ENCODE assay signal across 24 cellular contexts in genomic region chr20:64025826-64026412, GRCh38. TPM values are rescaled to one million over a fixed set of nuclear protein-coding genes. Genes with fewer than 3 reads are reported as not detected.
"Had no signal": no experiment of that assay in that cellular context is flagged by ENCODE, and none has a peak within 500 bp of the region (broad histone marks: within the 10 kb centered on the region; RNA-seq: fewer than 3 reads in every experiment).

No MANE protein-coding gene starts in this region.

- H3K9me3 Mint-ChIP-seq: natural killer cell treated with Interleukin-12 subunit alpha and Interleukin-12 subunit beta and Interleukin-15 and Interleukin-18, amount 100 ng/mL, for 72 hours; neural progenitor cell; stimulated activated effector memory CD8-positive, alpha-beta T cell treated with anti-CD3 and anti-CD28 coated beads, Interleukin-12 subunit alpha, Interleukin-12 subunit beta, amount 100 ng/mL, for 72 hours; stimulated activated naive CD8-positive, alpha-beta T cell treated with anti-CD3 and anti-CD28 coated beads, Interleukin-15, Interleukin-2, amounts not matched to agents 100 ng/mL and 50 ng/mL, for 24 hours had no signal

- H3K4me3 Mint-ChIP-seq: natural killer cell treated with Interleukin-12 subunit alpha and Interleukin-12 subunit beta and Interleukin-15 and Interleukin-18, amount 100 ng/mL, for 72 hours; neural progenitor cell; stimulated activated effector memory CD8-positive, alpha-beta T cell treated with anti-CD3 and anti-CD28 coated beads, Interleukin-12 subunit alpha, Interleukin-12 subunit beta, amount 100 ng/mL, for 72 hours; stimulated activated naive CD8-positive, alpha-beta T cell treated with anti-CD3 and anti-CD28 coated beads, Interleukin-15, Interleukin-2, amounts not matched to agents 100 ng/mL and 50 ng/mL, for 24 hours had no signal

- DNase-seq: cortex of kidney; dorsolateral prefrontal cortex; effector CD8-positive, alpha-beta T cell; heart left ventricle; hypothalamus; left ventricle myocardium inferior; mesenchymal stem cell; midbrain; nucleus accumbens; pancreas; stimulated activated CD4-positive, alpha-beta T cell treated with anti-CD3 and anti-CD28 coated beads, Interleukin-4, amount 100 ng/mL, for 1 hour; stimulated activated CD8-positive, alpha-beta memory T cell treated with anti-CD3 and anti-CD28 coated beads, Interleukin-4, amount 100 ng/mL, for 48 hours; testis; upper lobe of right lung had no signal

- H3K36me3 ChIP-seq: neural progenitor cell had no signal

- ATAC-seq: heart left ventricle; natural killer cell treated with Interleukin-12 subunit alpha and Interleukin-12 subunit beta and Interleukin-15 and Interleukin-18, amount 100 ng/mL, for 72 hours; pancreas; stimulated activated effector memory CD8-positive, alpha-beta T cell treated with anti-CD3 and anti-CD28 coated beads, Interleukin-12 subunit alpha, Interleukin-12 subunit beta, amount 100 ng/mL, for 72 hours; upper lobe of right lung had no signal

- H3K4me3 ChIP-seq: dorsolateral prefrontal cortex, esophagus muscularis mucosa, heart left ventricle, left ventricle myocardium inferior, lung, neural progenitor cell, pancreas, testis, tibial nerve, upper lobe of right lung, vagina had no signal

- H3K4me1 ChIP-seq: esophagus muscularis mucosa, heart left ventricle, left ventricle myocardium inferior, neural progenitor cell, testis, tibial nerve, upper lobe of right lung, vagina had no signal

- H3K36me3 Mint-ChIP-seq: natural killer cell treated with Interleukin-12 subunit alpha and Interleukin-12 subunit beta and Interleukin-15 and Interleukin-18, amount 100 ng/mL, for 72 hours had no signal

- H2AFZ ChIP-seq: neural progenitor cell had no signal

- H3K27me3 Mint-ChIP-seq: natural killer cell treated with Interleukin-12 subunit alpha and Interleukin-12 subunit beta and Interleukin-15 and Interleukin-18, amount 100 ng/mL, for 72 hours; progenitor cell of endocrine pancreas; stimulated activated naive CD8-positive, alpha-beta T cell treated with anti-CD3 and anti-CD28 coated beads, Interleukin-15, Interleukin-2, amounts not matched to agents 100 ng/mL and 50 ng/mL, for 24 hours had no signal

- H3K9me3 ChIP-seq: esophagus muscularis mucosa, heart left ventricle, left ventricle myocardium inferior, pancreas, testis, tibial nerve, upper lobe of right lung, vagina had no signal

- H3K27me3 ChIP-seq: dorsolateral prefrontal cortex, esophagus muscularis mucosa, heart left ventricle, neural progenitor cell, pancreas, testis, tibial nerve, upper lobe of right lung, vagina had no signal

- H3K4me2 ChIP-seq: neural progenitor cell had no signal

- H3K4me1 Mint-ChIP-seq: neural progenitor cell; stimulated activated effector memory CD8-positive, alpha-beta T cell treated with anti-CD3 and anti-CD28 coated beads, Interleukin-12 subunit alpha, Interleukin-12 subunit beta, amount 100 ng/mL, for 72 hours had no signal

- H3K27ac ChIP-seq: dorsolateral prefrontal cortex, esophagus muscularis mucosa, heart left ventricle, left ventricle myocardium inferior, neural progenitor cell, pancreas, testis, tibial nerve, upper lobe of right lung, vagina had no signal

RNA-seq across cellular contexts. Expression of gene SOX18, which starts 23.5 kb away (rescaled TPM):
- total RNA-seq: natural killer cell treated with Interleukin-12 subunit alpha and Interleukin-12 subunit beta and Interleukin-15 and Interleukin-18, amount 100 ng/mL, for 72 hours; progenitor cell of endocrine pancreas had no signal
- polyA plus RNA-seq: keratinocyte had no signal
